11 cellular contexts compared by ENCODE assay signal in the genomic region with DNA sequence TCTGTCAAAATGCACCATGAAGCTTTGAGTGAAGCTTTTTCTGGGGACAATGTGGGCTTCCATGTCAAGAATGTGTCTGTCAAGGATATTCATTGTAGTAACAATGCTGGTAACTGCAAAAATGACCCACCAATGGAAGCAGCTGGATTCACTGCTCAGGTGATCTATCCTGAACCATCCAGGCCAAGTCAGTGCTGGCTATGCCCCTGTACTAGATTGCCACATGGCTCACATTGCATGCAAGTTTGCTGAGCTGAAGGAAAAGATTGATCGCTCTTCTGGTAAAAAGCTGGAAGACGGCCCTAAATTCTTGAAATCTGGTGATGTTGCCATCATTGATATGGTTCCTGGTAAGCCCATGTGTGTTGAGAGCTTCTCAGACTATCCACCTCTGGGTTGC. TPM values are rescaled to one million over a fixed set of nuclear protein-coding genes. Genes with fewer than 3 reads are reported as not detected.
"Had no signal": no experiment of that assay in that cellular context is flagged by ENCODE, and none has a peak within 500 bp of the region (broad histone marks: within the 10 kb centered on the region; RNA-seq: fewer than 3 reads in every experiment).

No MANE protein-coding gene starts in this region.

- H3K36me3 ChIP-seq: HAP-1 had no signal

- H3K4me1 Mint-ChIP-seq: IgD-negative memory B cell had no signal

- H3K4me3 ChIP-seq: GM23248, HAP-1 had no signal

- H3K36me3 Mint-ChIP-seq: IgD-negative memory B cell had no signal

- H3K27ac Mint-ChIP-seq: HFFc6 had no signal

- H3K4me3 Mint-ChIP-seq: HFFc6, IgD-negative memory B cell had no signal

- H3K27ac ChIP-seq: GM23248, HL-60 had no signal

- ATAC-seq: HCT116, HepG2 had no signal

- DNase-seq: GM23248, GOT3, H7, HFFc6 had no signal

- FAIRE-seq: HepG2 had no signal

- H3K4me1 ChIP-seq: HAP-1 had no signal

RNA-seq across cellular contexts. Expression of a gene that starts 12.7 kb away (rescaled TPM):
- total RNA-seq: GM23248, H7, HepG2, HFFc6, HT1080 had no signal
- polyA plus RNA-seq: GM23248, HepG2, IgD-negative memory B cell had no signal

RNA-seq across cellular contexts. Expression of a gene that starts 25.3 kb away (rescaled TPM):
- total RNA-seq: GM23248, H7, HepG2, HFFc6 had no signal
- polyA plus RNA-seq: GM23248, HepG2, IgD-negative memory B cell had no signal

RNA-seq across cellular contexts. Expression of a gene that starts 35.8 kb away (rescaled TPM):
- total RNA-seq: GM23248, H4, H7, HepG2, HFFc6 had no signal
- polyA plus RNA-seq: GM23248, HepG2 had no signal

RNA-seq across cellular contexts. Expression of a gene that starts 54.5 kb away (rescaled TPM):
- total RNA-seq: GM23248, H7 had no signal
